28 cellular contexts compared by ENCODE assay signal in the genomic region with DNA sequence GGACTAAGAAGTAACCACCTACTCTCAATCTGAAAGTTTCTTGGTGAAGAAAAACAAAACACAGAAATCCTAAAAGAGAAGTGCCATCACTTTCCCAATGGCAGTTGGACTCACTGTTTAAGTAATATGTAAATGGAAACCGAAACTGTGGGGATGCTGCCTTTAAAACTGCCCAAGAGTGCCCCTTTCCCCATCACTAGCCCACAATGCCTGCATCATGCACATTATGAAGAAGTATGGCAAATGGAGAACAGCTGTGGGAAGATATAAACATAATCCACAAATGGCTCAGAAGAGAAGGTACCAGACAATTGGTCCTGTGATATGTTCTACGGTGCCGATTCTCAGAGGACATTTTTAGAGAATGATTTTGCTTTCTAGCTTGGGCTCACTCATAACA. TPM values are rescaled to one million over a fixed set of nuclear protein-coding genes. Genes with fewer than 3 reads are reported as not detected.
"Had no signal": no experiment of that assay in that cellular context is flagged by ENCODE, and none has a peak within 500 bp of the region (broad histone marks: within the 10 kb centered on the region; RNA-seq: fewer than 3 reads in every experiment).

No MANE protein-coding gene starts in this region.

- H3K27ac ChIP-seq: RWPE1 had no signal

- ATAC-seq: activated CD8-positive, alpha-beta memory T cell treated with anti-CD3 and anti-CD28 coated beads, Interleukin-2, amount 10 ng/mL, durations not matched to agents 7 days and 5 days; activated naive CD4-positive, alpha-beta T cell treated with anti-CD3 and anti-CD28 coated beads, Interleukin-2, amount 50 U/mL, for 72 hours; activated naive CD8-positive, alpha-beta T cell treated with anti-CD3 and anti-CD28 coated beads, Interleukin-2, amount 50 U/mL, for 24 hours had no signal

- H3K4me3 Mint-ChIP-seq: activated B cell treated with CpG ODN at 0.5 μM for 24 hours; activated CD4-positive, alpha-beta T cell treated with anti-CD3 and anti-CD28 coated beads, Interleukin-2, amount 10 ng/mL, durations not matched to agents 24 days and 14 days; activated CD8-positive, alpha-beta memory T cell treated with anti-CD3 and anti-CD28 coated beads, Interleukin-2, amount 10 ng/mL, durations not matched to agents 7 days and 5 days; activated naive CD8-positive, alpha-beta T cell treated with anti-CD3 and anti-CD28 coated beads, Interleukin-2, amount 50 U/mL, for 24 hours; activated T-cell treated with anti-CD3 and anti-CD28 coated beads, Interleukin-2, amount 50 U/mL, for 24 hours; activated T-helper 1 cell treated with anti-CD3 and anti-CD28 coated beads, Interleukin-12 subunit alpha, Interleukin-12 subunit beta, Interleukin-2, Interleukin-4 antibody, amounts not matched to agents 30 ng/mL and 10 ng/mL and 1 ng/mL, durations not matched to agents 14 hours and 24 hours and 36 hours; brain; T-helper 1 cell treated with Interleukin-12 subunit alpha and Interleukin-12 subunit beta and Interleukin-4 antibody, amounts not matched to agents 30 μg/mL and 1 μg/mL, for 36 hours had no signal

- H3K4me1 Mint-ChIP-seq: activated B cell treated with CpG ODN at 0.5 μM for 24 hours; activated CD4-positive, alpha-beta T cell treated with anti-CD3 and anti-CD28 coated beads, Interleukin-2, amount 10 ng/mL, durations not matched to agents 24 days and 14 days; activated naive CD8-positive, alpha-beta T cell treated with anti-CD3 and anti-CD28 coated beads, Interleukin-2, amount 50 U/mL, for 24 hours; brain had no signal

- H3K27ac Mint-ChIP-seq: activated B cell treated with CpG ODN at 0.5 μM for 24 hours; activated CD4-positive, alpha-beta T cell treated with anti-CD3 and anti-CD28 coated beads, Interleukin-2, amount 10 ng/mL, durations not matched to agents 24 days and 14 days; activated CD8-positive, alpha-beta memory T cell treated with anti-CD3 and anti-CD28 coated beads, Interleukin-2, amount 10 ng/mL, durations not matched to agents 7 days and 5 days; activated naive CD4-positive, alpha-beta T cell treated with anti-CD3 and anti-CD28 coated beads, Interleukin-2, amount 50 U/mL, for 72 hours; activated naive CD8-positive, alpha-beta T cell treated with anti-CD3 and anti-CD28 coated beads, Interleukin-2, amount 50 U/mL, for 24 hours; activated T-cell treated with anti-CD3 and anti-CD28 coated beads, Interleukin-2, amount 50 U/mL, for 24 hours; activated T-helper 1 cell treated with anti-CD3 and anti-CD28 coated beads, Interleukin-12 subunit alpha, Interleukin-12 subunit beta, Interleukin-2, Interleukin-4 antibody, amounts not matched to agents 30 ng/mL and 10 ng/mL and 1 ng/mL, durations not matched to agents 14 hours and 24 hours and 36 hours; brain; T-helper 1 cell treated with Interleukin-12 subunit alpha and Interleukin-12 subunit beta and Interleukin-4 antibody, amounts not matched to agents 30 μg/mL and 1 μg/mL, for 36 hours had no signal

- H3K36me3 Mint-ChIP-seq: activated naive CD4-positive, alpha-beta T cell treated with anti-CD3 and anti-CD28 coated beads, Interleukin-2, amount 50 U/mL, for 72 hours; brain had no signal

- DNase-seq: activated B cell treated with CpG ODN at 0.5 μM for 24 hours; activated CD4-positive, alpha-beta T cell treated with anti-CD3 and anti-CD28 coated beads for 1 hour; activated CD4-positive, alpha-beta T cell treated with anti-CD3 and anti-CD28 coated beads, Interleukin-2, amount 10 ng/mL, durations not matched to agents 24 days and 14 days; activated CD4-positive, alpha-beta T cell treated with anti-CD3 and anti-CD28 coated beads, Interleukin-2, amount 50 U/mL, for 48 hours; activated CD8-positive, alpha-beta memory T cell treated with anti-CD3 and anti-CD28 coated beads, Interleukin-2, amount 10 ng/mL, durations not matched to agents 7 days and 5 days; activated effector memory CD4-positive, alpha-beta T cell treated with Interleukin-2 at 50 U/mL for 16 hours; activated naive CD4-positive, alpha-beta T cell; activated naive CD8-positive, alpha-beta T cell treated with anti-CD3 and anti-CD28 coated beads, Interleukin-2, amount 50 U/mL, for 24 hours; activated T-cell treated with anti-CD3 and anti-CD28 coated beads, Interleukin-2, amount 50 U/mL, for 24 hours; amniotic stem cell; Karpas-422; NCI-H1092; NCI-H1930; NCI-H2171 treated with DMSO at 0.1 percent for 48 hours; NCI-H226; NCI-H526 treated with DMSO at 0.1 percent for 48 hours; NCI-H82; NK-92 treated with Interleukin-12 subunit alpha and Interleukin-12 subunit beta, amount 100 ng/mL, for 24 hours; Right ventricle myocardium superior had no signal

- H3K27me3 Mint-ChIP-seq: activated B cell treated with CpG ODN at 0.5 μM for 24 hours; activated CD4-positive, alpha-beta T cell treated with anti-CD3 and anti-CD28 coated beads, Interleukin-2, amount 10 ng/mL, durations not matched to agents 24 days and 14 days; activated CD8-positive, alpha-beta memory T cell treated with anti-CD3 and anti-CD28 coated beads, Interleukin-2, amount 10 ng/mL, durations not matched to agents 7 days and 5 days had no signal

- H3K9me3 Mint-ChIP-seq: activated naive CD4-positive, alpha-beta T cell treated with anti-CD3 and anti-CD28 coated beads, Interleukin-2, amount 50 U/mL, for 72 hours; activated T-cell treated with anti-CD3 and anti-CD28 coated beads, Interleukin-2, amount 50 U/mL, for 24 hours; activated T-helper 1 cell treated with anti-CD3 and anti-CD28 coated beads, Interleukin-12 subunit alpha, Interleukin-12 subunit beta, Interleukin-2, Interleukin-4 antibody, amounts not matched to agents 30 ng/mL and 10 ng/mL and 1 ng/mL, durations not matched to agents 14 hours and 24 hours and 36 hours; T-helper 1 cell treated with Interleukin-12 subunit alpha and Interleukin-12 subunit beta and Interleukin-4 antibody, amounts not matched to agents 30 μg/mL and 1 μg/mL, for 36 hours had no signal

RNA-seq across cellular contexts. Expression of a gene that starts 33.5 kb away (rescaled TPM):
- total RNA-seq: activated B cell treated with CpG ODN at 0.5 μM for 24 hours; activated CD4-positive, alpha-beta T cell treated with anti-CD3 and anti-CD28 coated beads, Interleukin-2, amount 10 ng/mL, durations not matched to agents 24 days and 14 days; activated CD8-positive, alpha-beta memory T cell treated with anti-CD3 and anti-CD28 coated beads, Interleukin-2, amount 10 ng/mL, durations not matched to agents 7 days and 5 days; activated naive CD4-positive, alpha-beta T cell treated with anti-CD3 and anti-CD28 coated beads, Interleukin-2, amount 50 U/mL, for 72 hours; activated T-helper 1 cell treated with anti-CD3 and anti-CD28 coated beads, Interleukin-12 subunit alpha, Interleukin-12 subunit beta, Interleukin-2, Interleukin-4 antibody, amounts not matched to agents 30 ng/mL and 10 ng/mL and 1 ng/mL, durations not matched to agents 14 hours and 24 hours and 36 hours; astrocyte; M059J; NCI-H460; Right ventricle myocardium superior; SK-MEL-5 had no signal

RNA-seq across cellular contexts. Expression of a gene that starts 55.8 kb away (rescaled TPM):
- total RNA-seq: activated B cell treated with CpG ODN at 0.5 μM for 24 hours; activated CD4-positive, alpha-beta T cell treated with anti-CD3 and anti-CD28 coated beads, Interleukin-2, amount 10 ng/mL, durations not matched to agents 24 days and 14 days; activated CD8-positive, alpha-beta memory T cell treated with anti-CD3 and anti-CD28 coated beads, Interleukin-2, amount 10 ng/mL, durations not matched to agents 7 days and 5 days; activated naive CD4-positive, alpha-beta T cell treated with anti-CD3 and anti-CD28 coated beads, Interleukin-2, amount 50 U/mL, for 72 hours; activated T-helper 1 cell treated with anti-CD3 and anti-CD28 coated beads, Interleukin-12 subunit alpha, Interleukin-12 subunit beta, Interleukin-2, Interleukin-4 antibody, amounts not matched to agents 30 ng/mL and 10 ng/mL and 1 ng/mL, durations not matched to agents 14 hours and 24 hours and 36 hours; NCI-H460; Right ventricle myocardium superior had no signal
